Comparison of ENCODE assay signal across 30 cellular contexts in the genomic region with DNA sequence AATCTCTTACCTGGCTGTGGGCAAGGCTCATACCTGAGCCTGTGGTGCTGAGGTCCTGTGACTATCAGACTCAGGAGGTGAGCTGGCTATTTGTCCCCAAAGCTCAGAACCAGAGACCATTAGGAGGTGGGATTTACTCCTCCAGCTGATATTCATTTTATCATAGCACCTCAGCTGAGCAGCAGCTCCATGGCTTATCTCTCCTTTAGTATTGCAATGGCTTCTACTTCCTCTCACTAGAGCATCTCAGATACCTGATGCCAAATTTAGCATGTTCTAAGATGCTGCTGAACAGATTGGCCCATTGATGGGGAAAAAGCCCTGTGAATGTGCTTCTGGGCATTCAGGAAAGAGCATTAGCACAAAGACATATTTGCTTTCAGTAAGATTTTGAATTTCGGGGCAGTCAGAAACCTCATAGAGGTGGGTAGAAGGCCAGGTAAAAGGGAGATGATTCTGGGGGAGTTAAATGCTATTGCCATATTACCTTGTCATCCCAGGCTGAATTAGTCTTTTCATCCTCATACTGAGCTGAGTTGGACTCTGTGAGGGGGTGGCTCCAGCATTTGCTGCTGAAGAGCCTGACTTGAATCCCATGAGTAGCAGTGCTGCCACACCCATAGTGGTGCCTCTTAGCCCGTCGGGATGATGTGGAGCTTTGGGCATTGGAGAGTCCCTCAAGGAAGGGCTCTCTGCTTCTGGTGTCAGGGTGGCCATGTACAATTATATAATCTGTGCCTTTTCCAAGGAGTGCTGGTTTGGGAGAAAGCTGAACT.
"Had no signal": no experiment of that assay in that cellular context is flagged by ENCODE, and none has a peak within 500 bp of the region (broad histone marks: within the 10 kb centered on the region; RNA-seq: fewer than 3 reads in every experiment).

No MANE protein-coding gene starts in this region.

- H3K27me3 ChIP-seq: body of pancreas, pancreas, sigmoid colon, thyroid gland, upper lobe of right lung had no signal

- H3K9me3 Mint-ChIP-seq: activated T-cell treated with anti-CD3 and anti-CD28 coated beads, Interleukin-2, amount 50 U/mL, for 72 hours; endodermal cell; natural killer cell; stimulated activated memory B cell treated with anti-CD40 and anti-IgM and Interleukin-4, amounts not matched to agents 10 μg/mL and 1 μg/mL and 100 μg/mL, for 72 hours; stimulated activated naive CD8-positive, alpha-beta T cell treated with anti-CD3 and anti-CD28 coated beads, Interleukin-15, amount 100 ng/mL, for 72 hours had no signal

- H3K27ac ChIP-seq: body of pancreas, cardiac muscle cell, esophagus squamous epithelium, hepatocyte, left ventricle myocardium inferior, pancreas, prostate gland, sigmoid colon, thyroid gland, upper lobe of right lung had no signal

- ATAC-seq: activated CD4-positive, alpha-beta T cell treated with anti-CD3 and anti-CD28 coated beads for 36 hours; activated T-cell treated with anti-CD3 and anti-CD28 coated beads, Interleukin-2, amount 50 U/mL, for 72 hours; body of pancreas; natural killer cell; pancreas; stimulated activated memory B cell treated with anti-CD40 and anti-IgM and Interleukin-4, amounts not matched to agents 10 μg/mL and 1 μg/mL and 100 μg/mL, for 72 hours; stimulated activated naive CD8-positive, alpha-beta T cell treated with anti-CD3 and anti-CD28 coated beads, Interleukin-15, amount 100 ng/mL, for 72 hours; T-cell; upper lobe of right lung had no signal

- H3K36me3 ChIP-seq: cardiac muscle cell, esophagus squamous epithelium, left ventricle myocardium inferior, pancreas, prostate gland, sigmoid colon, thyroid gland, upper lobe of right lung had no signal

- H3K27ac Mint-ChIP-seq: activated CD4-positive, alpha-beta T cell treated with anti-CD3 and anti-CD28 coated beads for 36 hours; activated naive CD8-positive, alpha-beta T cell; activated T-cell treated with anti-CD3 and anti-CD28 coated beads, Interleukin-2, amount 50 U/mL, for 72 hours; endodermal cell; natural killer cell; stimulated activated memory B cell treated with anti-CD40 and anti-IgM and Interleukin-4, amounts not matched to agents 10 μg/mL and 1 μg/mL and 100 μg/mL, for 72 hours; stimulated activated naive CD8-positive, alpha-beta T cell treated with anti-CD3 and anti-CD28 coated beads, Interleukin-15, amount 100 ng/mL, for 72 hours; T-cell had no signal

- H3K9me3 ChIP-seq: body of pancreas, esophagus squamous epithelium, left ventricle myocardium inferior, pancreas, prostate gland, sigmoid colon, thyroid gland, upper lobe of right lung had no signal

- H3K4me3 Mint-ChIP-seq: activated CD4-positive, alpha-beta T cell treated with anti-CD3 and anti-CD28 coated beads for 36 hours; endodermal cell; stimulated activated memory B cell treated with anti-CD40 and anti-IgM and Interleukin-4, amounts not matched to agents 10 μg/mL and 1 μg/mL and 100 μg/mL, for 72 hours; stimulated activated naive CD8-positive, alpha-beta T cell treated with anti-CD3 and anti-CD28 coated beads, Interleukin-15, amount 100 ng/mL, for 72 hours; T-cell had no signal

- H3K4me3 ChIP-seq: body of pancreas, cardiac muscle cell, esophagus squamous epithelium, hepatocyte, left ventricle myocardium inferior, lung, pancreas, prostate gland, sigmoid colon, thyroid gland, upper lobe of right lung had no signal

- H3K36me3 Mint-ChIP-seq: natural killer cell; stimulated activated memory B cell treated with anti-CD40 and anti-IgM and Interleukin-4, amounts not matched to agents 10 μg/mL and 1 μg/mL and 100 μg/mL, for 72 hours; T-cell had no signal

- DNase-seq: activated CD4-positive, alpha-beta T cell treated with anti-CD3 and anti-CD28 coated beads for 36 hours; activated CD4-positive, CD25-positive, alpha-beta regulatory T cell; activated naive CD4-positive, alpha-beta T cell; activated T-cell treated with anti-CD3 and anti-CD28 coated beads for 4 hours; activated T-cell treated with anti-CD3 and anti-CD28 coated beads, Interleukin-2, amount 50 U/mL, for 72 hours; aorta; body of pancreas; endodermal cell; esophagus squamous epithelium; foreskin melanocyte; islet precursor cell; left ventricle myocardium inferior; mesendoderm; natural killer cell; pancreas; sigmoid colon; small intestine; stimulated activated CD4-positive, alpha-beta T cell treated with anti-CD3 and anti-CD28 coated beads, Interleukin-4, amount 100 ng/mL, for 4 hours; stimulated activated CD8-positive, alpha-beta memory T cell treated with anti-CD3 and anti-CD28 coated beads, Interleukin-4, amount 100 ng/mL, for 48 hours; stimulated activated naive CD8-positive, alpha-beta T cell treated with anti-CD3 and anti-CD28 coated beads, Interleukin-15, amount 100 ng/mL, for 72 hours; substantia nigra; T-cell; thyroid gland; upper lobe of right lung had no signal

- H3K4me2 ChIP-seq: hepatocyte had no signal

- H2AFZ ChIP-seq: hepatocyte had no signal
